29 cellular contexts compared by ENCODE assay signal in genomic region chr3:59237121-59237520, GRCh38.
DNase-seq lines count a peak whose midpoint lies in the region; TF ChIP-seq lines count a peak whose summit lies in the region.
"Had no signal": no experiment of that assay in that cellular context is flagged by ENCODE, and none has a peak within 500 bp of the region (broad histone marks: within the 10 kb centered on the region; RNA-seq: fewer than 3 reads in every experiment).

No MANE protein-coding gene starts in this region.

- no peaks in the 10 kb centered on the region for H3K9me3 ChIP-seq in mammary epithelial cell (replicated peaks; ENCODE audit: insufficient read depth, low read length)
- no peaks in the 10 kb centered on the region for H3K9me3 ChIP-seq in uterus
- H3K9me3 ChIP-seq: gastrocnemius medialis, thyroid gland had no signal

- TF ChIP-seq POLR2A in uterus (IDR thresholded peaks at IDR 0.05) = no peak

- H3K27me3 ChIP-seq in mammary epithelial cell (ENCODE audit: insufficient read depth, low read length) (no peaks in the 10 kb centered on the region), uterus (no peaks in the 10 kb centered on the region)
- H3K27me3 ChIP-seq: gastrocnemius medialis, thyroid gland had no signal

- TSS peak; percentile 92 for BruUV-seq in mammary epithelial cell (replicated peaks; lab: Mats Ljungman, UMichigan)
- BruUV-seq in MCF 10A (replicated peaks; lab: Mats Ljungman, UMichigan) = no TSS peak

- H3K4me2 ChIP-seq in mammary epithelial cell (ENCODE audit: insufficient read depth, low read depth, low read length) = peak overlapping the region; percentile 13

- H3K36me3 ChIP-seq in mammary epithelial cell (ENCODE audit: insufficient read depth, low read length) (no peaks in the 10 kb centered on the region), uterus (no peaks in the 10 kb centered on the region)
- H3K36me3 ChIP-seq: gastrocnemius medialis, thyroid gland had no signal

- no peaks in the 10 kb centered on the region for H3K27me3 Mint-ChIP-seq in MCF 10A (ENCODE audit: insufficient read depth, unreplicated experiment)
- H3K27me3 Mint-ChIP-seq: B cell had no signal

- CTCF ChIA-PET in mammary epithelial cell (lab: Charles Lee; ENCODE audit: low non-redundant PET) (no interaction called here), MCF 10A (lab: Yijun Ruan, JAX) (interaction anchor here (0.6 kb wide), 1 partner anchor 536 kb away, joined by 5 read pairs; no protein-coding TSS in a partner anchor), RWPE1 (lab: Yijun Ruan, JAX) (interaction anchor here (0.6 kb wide), 1 partner anchor 339 kb away, joined by 3 read pairs; no protein-coding TSS in a partner anchor)

- TF ChIP-seq CTCF in mammary epithelial cell (conservative IDR thresholded peaks at IDR 0.05 in 1 of 2, IDR thresholded peaks at IDR 0.05 in 1 of 2; ENCODE audit: extremely low read depth in 1 of 2, insufficient read depth in 1 of 2, low read depth in 1 of 2, low read length in 2 of 2) (no peak), MCF 10A (IDR thresholded peaks at IDR 0.05; ENCODE audit: unreplicated experiment) (no peak), RWPE1 (conservative IDR thresholded peaks at IDR 0.05; ENCODE audit: low read depth) (no peak), epithelial cell of esophagus (IDR thresholded peaks at IDR 0.05; ENCODE audit: insufficient read depth, low read depth, low read length, missing control alignments) (no peak), uterus (IDR thresholded peaks at IDR 0.05) (no peak)

- intact Hi-C loops in mammary epithelial cell (cut with micrococcal nuclease) = no loop called here
- intact Hi-C loops in MCF 10A (cut with micrococcal nuclease) = loop anchor here (10.0 kb wide), 1 partner anchor 412 kb away; no protein-coding TSS in a partner anchor
- intact Hi-C loops in uterus (cut with DNase I; ENCODE audit: low total_unique reads) = no loop called here

- no peaks in the 10 kb centered on the region for H3K79me2 ChIP-seq in mammary epithelial cell (ENCODE audit: insufficient read depth, low read length)

- H2AFZ ChIP-seq in mammary epithelial cell (ENCODE audit: low read depth, low read length) = peak overlapping the region; percentile 40

- peak; percentile 92 for DNase-seq in mammary epithelial cell
- no peak for DNase-seq in MCF 10A (ENCODE audit: unreplicated experiment)
- DNase-seq in RWPE1 (ENCODE audit: low spot score) = peak; percentile 23
- DNase-seq in epithelial cell of esophagus (ENCODE audit: low read depth) = peak; percentile 71
- no peak for DNase-seq in DMS 273 (lab: John Stamatoyannopoulos, UW; ENCODE audit: unreplicated experiment)
- no peak for DNase-seq in SK-N-DZ (ENCODE audit: low spot score)
- no peak for DNase-seq in uterus
- DNase-seq in islet precursor cell = no peak
- DNase-seq: 8988T; activated CD4-positive, alpha-beta memory T cell treated with anti-CD3 and anti-CD28 coated beads for 36 hours; activated CD4-positive, CD25-positive, alpha-beta regulatory T cell; activated CD8-positive, alpha-beta memory T cell treated with anti-CD3 and anti-CD28 coated beads, Interleukin-2, amount 50 U/mL, for 48 hours; activated naive CD8-positive, alpha-beta T cell treated with anti-CD3 and anti-CD28 coated beads, Interleukin-2, amount 50 U/mL, for 24 hours; DND-41; effector CD4-positive, alpha-beta T cell; gastrocnemius medialis; HCEC 1CT; hypothalamus; left ventricle myocardium superior; midbrain; naive thymus-derived CD8-positive, alpha-beta T cell; NCI-H1092; NCI-H187; NCI-H2171 treated with DMSO at 0.1 percent for 48 hours; NCI-H526 treated with DMSO at 0.1 percent for 48 hours; stimulated activated naive CD8-positive, alpha-beta T cell treated with anti-CD3 and anti-CD28 coated beads, Interleukin-15, Interleukin-2, amounts not matched to agents 100 U/mL and 50 U/mL, for 24 hours; thyroid gland had no signal

- H3K27ac ChIP-seq in mammary epithelial cell (ENCODE audit: insufficient read depth, low read depth, low read length) = peak overlapping the region; percentile 81
- no peak overlapping the region for H3K27ac ChIP-seq in RWPE1
- no peak overlapping the region for H3K27ac ChIP-seq in uterus
- H3K27ac ChIP-seq: gastrocnemius medialis, thyroid gland had no signal

- H3K9ac ChIP-seq in mammary epithelial cell (ENCODE audit: insufficient read depth, low read length) = peak overlapping the region; percentile 24

- H3K27ac Mint-ChIP-seq in MCF 10A (ENCODE audit: low read depth, unreplicated experiment) = no peak overlapping the region
- H3K27ac Mint-ChIP-seq: activated CD4-positive, alpha-beta memory T cell treated with anti-CD3 and anti-CD28 coated beads for 36 hours; activated naive CD8-positive, alpha-beta T cell treated with anti-CD3 and anti-CD28 coated beads, Interleukin-2, amount 50 U/mL, for 24 hours; activated T-helper 2 cell treated with anti-CD3 and anti-CD28 coated beads, Interferon-gamma antibody, Interleukin-2, Interleukin-4, amounts not matched to agents 10 μg/mL and 5 μg/mL and 100 μg/mL, durations not matched to agents 14 hours and 24 hours and 36 hours; B cell; naive thymus-derived CD8-positive, alpha-beta T cell had no signal

- peaks cover 7% of the 10 kb centered on the region for H3K4me1 Mint-ChIP-seq in MCF 10A (ENCODE audit: insufficient read depth, unreplicated experiment)

- dilution Hi-C loops in mammary epithelial cell (cut with HindIII; ENCODE audit: low sequenced_read_pairs) = no loop called here

- 15% methylated on average over 5 of the region's 6 CpGs for WGBS in mammary epithelial cell (ENCODE audit: low coverage, missing lambda C conversion rate)

- no peak overlapping the region for H3K4me3 ChIP-seq in mammary epithelial cell (replicated peaks in 1 of 3; ENCODE audit: insufficient read depth in 1 of 3, low read depth in 2 of 3, low read length in 3 of 3)
- no peak overlapping the region for H3K4me3 ChIP-seq in epithelial cell of esophagus (ENCODE audit: low read length)
- no peak overlapping the region for H3K4me3 ChIP-seq in uterus
- H3K4me3 ChIP-seq: gastrocnemius medialis, thyroid gland had no signal

- H4K20me1 ChIP-seq in mammary epithelial cell (ENCODE audit: insufficient read depth, low read length) = no peaks in the 10 kb centered on the region

- H3K4me3 Mint-ChIP-seq in MCF 10A (ENCODE audit: unreplicated experiment) = no peak overlapping the region
- H3K4me3 Mint-ChIP-seq: activated CD4-positive, alpha-beta memory T cell treated with anti-CD3 and anti-CD28 coated beads for 36 hours; activated naive CD8-positive, alpha-beta T cell treated with anti-CD3 and anti-CD28 coated beads, Interleukin-2, amount 50 U/mL, for 24 hours; B cell; naive thymus-derived CD8-positive, alpha-beta T cell had no signal

- POLR2A ChIA-PET in MCF 10A (lab: Yijun Ruan, JAX) = no interaction called here
- POLR2A ChIA-PET in RWPE1 (lab: Yijun Ruan, JAX; ENCODE audit: low non-redundant PET) = no interaction called here

- H3K36me3 Mint-ChIP-seq in MCF 10A (ENCODE audit: insufficient read depth, unreplicated experiment) = no peaks in the 10 kb centered on the region

- H3K4me1 ChIP-seq in mammary epithelial cell (ENCODE audit: insufficient read depth, low read length) = peaks cover 39% of the 10 kb centered on the region
- H3K4me1 ChIP-seq in uterus = no peaks in the 10 kb centered on the region
- H3K4me1 ChIP-seq: gastrocnemius medialis, thyroid gland had no signal

- in situ Hi-C loops in mammary epithelial cell (cut with MboI; ENCODE audit: low sequenced_read_pairs in 2 of 2) = no loop called here

- H3K9me3 Mint-ChIP-seq in MCF 10A (ENCODE audit: unreplicated experiment) = no peaks in the 10 kb centered on the region

Comparison
In these comparisons a context has a peak if more than half of its experiments do, and no peak if none do; other contexts are left out.
1. DNase-seq: peak in mammary epithelial cell (single experiment), RWPE1 (single experiment) and epithelial cell of esophagus (single experiment); none in MCF 10A (single experiment), DMS 273 (single experiment), SK-N-DZ (single experiment), uterus (0 of 2) and islet precursor cell (single experiment).